ENCODE assay signal across 21 cellular contexts in the genomic region with DNA sequence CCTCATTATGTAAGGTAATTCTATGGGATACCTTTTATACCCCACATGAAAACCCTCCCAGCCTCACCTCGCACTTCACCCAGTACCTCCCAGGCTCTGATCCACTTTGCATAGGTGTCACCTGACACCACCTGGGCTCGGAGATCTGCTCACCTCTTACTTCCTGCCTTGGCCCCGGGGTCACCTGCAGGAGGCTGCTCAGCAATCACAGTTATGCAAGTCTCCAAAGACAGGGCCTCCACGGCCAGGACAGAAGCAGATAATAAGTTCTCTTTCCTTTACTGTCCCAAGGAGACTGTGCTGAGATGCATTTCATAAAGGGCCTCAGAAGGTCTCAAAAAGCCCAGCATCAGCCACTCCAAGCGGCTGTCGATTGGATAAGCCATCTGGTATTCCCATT.
DNase-seq lines count a peak whose midpoint lies in the region; ATAC-seq, FAIRE-seq and TF ChIP-seq lines count a peak whose summit lies in the region.
"Had no signal": no experiment of that assay in that cellular context is flagged by ENCODE, and none has a peak within 500 bp of the region (broad histone marks: within the 10 kb centered on the region; RNA-seq: fewer than 3 reads in every experiment).

No MANE protein-coding gene starts in this region.

- peaks cover 0 to 3% of the 10 kb centered on the region in 2 donors for H3K27me3 ChIP-seq in small intestine (ENCODE audit: control insufficient read depth in 2 of 2, insufficient read depth in 2 of 2, low read length in 2 of 2)
- H3K27me3 ChIP-seq: BLaER1 treated with 17β-estradiol and CSF1 and Interleukin-3, amounts not matched to agents 10 nM and 100 nM had no signal

- no peaks in the 10 kb centered on the region for H3K4me1 ChIP-seq in small intestine (ENCODE audit: control insufficient read depth in 2 of 2, insufficient read depth in 1 of 2, low read depth in 1 of 2, low read length in 1 of 2)

- H3K9me3 Mint-ChIP-seq in WTC11 = peaks cover 37% of the 10 kb centered on the region

- DNase-seq in activated effector memory CD4-positive, alpha-beta T cell treated with anti-CD3 and anti-CD28 coated beads, Interleukin-2, amount 50 U/mL, for 16 hours = peak; percentile 53
- DNase-seq in activated effector memory CD4-positive, alpha-beta T cell treated with Interleukin-2 at 50 U/mL for 16 hours = no peak
- peak; percentile 38 for DNase-seq in WTC11 (ENCODE audit: low spot score)
- DNase-seq in islet precursor cell = peak; percentile 56
- DNase-seq in GM10248 (ENCODE audit: extremely low spot score) = no peak
- no peak for DNase-seq in small intestine
- DNase-seq in AG20443 (ENCODE audit: low spot score) = no peak
- DNase-seq: CD8-positive, alpha-beta memory T cell; DND-41; GDM1; KBM-7; NCI-H1048; NCI-H146; NCI-H2081; NCI-H446; NCI-H82 had no signal

- no peak overlapping the region for H3K4me3 ChIP-seq in small intestine (ENCODE audit: low read depth in 1 of 2, low read length in 2 of 2)
- H3K4me3 ChIP-seq: BLaER1 treated with 17β-estradiol and CSF1 and Interleukin-3, amounts not matched to agents 10 nM and 100 nM had no signal

- FAIRE-seq in small intestine (lab: Jason Lieb, UNC) = no peak
- FAIRE-seq: D721Med, GM12891 had no signal

- POLR2A ChIA-PET in WTC11 (lab: Charles Lee) (no interaction called here), GM10248 (lab: Yijun Ruan, JAX) (no interaction called here)

- peaks cover 6% of the 10 kb centered on the region for H3K27me3 Mint-ChIP-seq in WTC11 (ENCODE audit: low read depth)

- no peak overlapping the region for H3K4me3 Mint-ChIP-seq in WTC11
- H3K4me3 Mint-ChIP-seq: CD8-positive, alpha-beta memory T cell had no signal

- H3K36me3 Mint-ChIP-seq in WTC11 = peaks cover 19% of the 10 kb centered on the region
- H3K36me3 Mint-ChIP-seq: CD8-positive, alpha-beta memory T cell had no signal

- TF ChIP-seq CTCF in WTC11 (IDR thresholded peaks at IDR 0.05) (no peak), GM10248 (IDR thresholded peaks at IDR 0.05; ENCODE audit: control extremely low read depth, extremely low read depth, low read depth, missing control alignments) (no peak)

- H3K27ac Mint-ChIP-seq in WTC11 = no peak overlapping the region
- H3K27ac Mint-ChIP-seq: CD8-positive, alpha-beta memory T cell had no signal

- H3K36me3 ChIP-seq in small intestine (ENCODE audit: control insufficient read depth in 2 of 2, insufficient read depth in 2 of 2, low read length in 2 of 2) = no peaks in the 10 kb centered on the region
- H3K36me3 ChIP-seq: BLaER1 treated with 17β-estradiol and CSF1 and Interleukin-3, amounts not matched to agents 10 nM and 100 nM had no signal

- H3K4me1 Mint-ChIP-seq in WTC11 = peaks cover 19% of the 10 kb centered on the region

- CTCF ChIA-PET in WTC11 (lab: Charles Lee) = no interaction called here
- CTCF ChIA-PET in GM10248 (lab: Yijun Ruan, JAX) = interaction anchor here (1.3 to 3.7 kb wide), 2 partner anchors 87 to 334 kb away, joined by 3 to 16 read pairs; no protein-coding TSS in a partner anchor

- 34 to 46% (median 45%) methylated on average over 6 of the region's 6 CpGs for WGBS in small intestine, 3 donors

- H3K9me3 ChIP-seq in small intestine (ENCODE audit: control insufficient read depth, low read depth) = no peaks in the 10 kb centered on the region

- H3K27ac ChIP-seq in small intestine (ENCODE audit: low read depth in 1 of 2, low read length in 1 of 2) = no peak overlapping the region
- H3K27ac ChIP-seq: BLaER1 treated with 17β-estradiol and CSF1 and Interleukin-3, amounts not matched to agents 10 nM and 100 nM had no signal

- ATAC-seq in WTC11 = peak; percentile 98
- ATAC-seq in HG02763 (IDR thresholded peaks at IDR 0.05; ENCODE audit: unreplicated experiment) = no peak
- ATAC-seq: Right ventricle myocardium inferior had no signal

TF ChIP-seq in WTC11, 78 proteins besides CTCF, POLR2A, EP300 and RAD21:
- TF ChIP-seq, protein P1, sequence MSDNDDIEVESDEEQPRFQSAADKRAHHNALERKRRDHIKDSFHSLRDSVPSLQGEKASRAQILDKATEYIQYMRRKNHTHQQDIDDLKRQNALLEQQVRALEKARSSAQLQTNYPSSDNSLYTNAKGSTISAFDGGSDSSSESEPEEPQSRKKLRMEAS (CRISPR knock-in tag; IDR thresholded peaks at IDR 0.05) = peak; percentile 49; the same call in 1 of the 2 replicates
- TF ChIP-seq, protein P2, sequence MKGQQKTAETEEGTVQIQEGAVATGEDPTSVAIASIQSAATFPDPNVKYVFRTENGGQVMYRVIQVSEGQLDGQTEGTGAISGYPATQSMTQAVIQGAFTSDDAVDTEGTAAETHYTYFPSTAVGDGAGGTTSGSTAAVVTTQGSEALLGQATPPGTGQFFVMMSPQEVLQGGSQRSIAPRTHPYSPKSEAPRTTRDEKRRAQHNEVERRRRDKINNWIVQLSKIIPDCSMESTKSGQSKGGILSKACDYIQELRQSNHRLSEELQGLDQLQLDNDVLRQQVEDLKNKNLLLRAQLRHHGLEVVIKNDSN (CRISPR knock-in tag; IDR thresholded peaks at IDR 0.05) = peak; percentile 69
- TF ChIP-seq, protein P3, sequence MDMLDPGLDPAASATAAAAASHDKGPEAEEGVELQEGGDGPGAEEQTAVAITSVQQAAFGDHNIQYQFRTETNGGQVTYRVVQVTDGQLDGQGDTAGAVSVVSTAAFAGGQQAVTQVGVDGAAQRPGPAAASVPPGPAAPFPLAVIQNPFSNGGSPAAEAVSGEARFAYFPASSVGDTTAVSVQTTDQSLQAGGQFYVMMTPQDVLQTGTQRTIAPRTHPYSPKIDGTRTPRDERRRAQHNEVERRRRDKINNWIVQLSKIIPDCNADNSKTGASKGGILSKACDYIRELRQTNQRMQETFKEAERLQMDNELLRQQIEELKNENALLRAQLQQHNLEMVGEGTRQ (CRISPR knock-in tag; IDR thresholded peaks at IDR 0.05) = peak; percentile 73
- TF ChIP-seq PRRX2 (CRISPR knock-in tag; IDR thresholded peaks at IDR 0.05) (no peak), ELF4 (CRISPR knock-in tag; IDR thresholded peaks at IDR 0.05; ENCODE audit: low read depth) (no peak)

Comparison
In these comparisons a context has a peak if more than half of its experiments do, and no peak if none do; other contexts are left out.
1. DNase-seq: peak in activated effector memory CD4-positive, alpha-beta T cell treated with anti-CD3 and anti-CD28 coated beads, Interleukin-2, amount 50 U/mL, for 16 hours (single experiment), WTC11 (single experiment) and islet precursor cell (single experiment); none in activated effector memory CD4-positive, alpha-beta T cell treated with Interleukin-2 at 50 U/mL for 16 hours (single experiment), GM10248 (single experiment), small intestine (single experiment) and AG20443 (single experiment).